21 cellular contexts compared by ENCODE assay signal in genomic region chr12:47054659-47055058, GRCh38.
"Had no signal": no experiment of that assay in that cellular context is flagged by ENCODE, and none has a peak within 500 bp of the region (broad histone marks: within the 10 kb centered on the region; RNA-seq: fewer than 3 reads in every experiment).

No MANE protein-coding gene starts in this region.

- DNase-seq: activated CD4-positive, alpha-beta T cell treated with anti-CD3 and anti-CD28 coated beads for 36 hours; activated CD8-positive, alpha-beta memory T cell treated with anti-CD3 and anti-CD28 coated beads, Interleukin-2, amount 50 U/mL, for 4 hours; activated CD8-positive, alpha-beta T cell treated with anti-CD3 and anti-CD28 coated beads for 36 hours; activated naive CD4-positive, alpha-beta T cell treated with anti-CD3 and anti-CD28 coated beads, Interleukin-2, amount 50 U/mL, for 16 hours; activated naive CD8-positive, alpha-beta T cell treated with anti-CD3 and anti-CD28 coated beads, Interleukin-2, amount 10 ng/mL, durations not matched to agents 7 days and 5 days; activated T-cell treated with anti-CD3 and anti-CD28 coated beads, Interleukin-2, amount 50 U/mL, for 1 hour; adrenal gland; anterior cingulate cortex; cerebellar nuclear complex; MM.1S; NCI-H1105 treated with DMSO at 0.1 percent for 48 hours; NCI-H1436 treated with DMSO at 0.1 percent for 48 hours; NCI-H187; NCI-H2081; NCI-H446; NCI-H524; PC-3; SHP77; T-helper 17 cell; T1000; WERI-Rb-1 had no signal

- H3K27ac ChIP-seq: adrenal gland, WERI-Rb-1 had no signal

- H3K27me3 Mint-ChIP-seq: activated CD4-positive, alpha-beta T cell treated with anti-CD3 and anti-CD28 coated beads for 36 hours; activated CD8-positive, alpha-beta T cell treated with anti-CD3 and anti-CD28 coated beads for 36 hours; activated naive CD8-positive, alpha-beta T cell treated with anti-CD3 and anti-CD28 coated beads, Interleukin-2, amount 10 ng/mL, durations not matched to agents 7 days and 5 days; T-helper 17 cell had no signal

- H3K27ac Mint-ChIP-seq: activated CD4-positive, alpha-beta T cell treated with anti-CD3 and anti-CD28 coated beads for 36 hours; activated CD8-positive, alpha-beta T cell treated with anti-CD3 and anti-CD28 coated beads for 36 hours; activated naive CD8-positive, alpha-beta T cell treated with anti-CD3 and anti-CD28 coated beads, Interleukin-2, amount 10 ng/mL, durations not matched to agents 7 days and 5 days; T-helper 17 cell had no signal

- H3K4me1 Mint-ChIP-seq: activated CD4-positive, alpha-beta T cell treated with anti-CD3 and anti-CD28 coated beads for 36 hours; activated naive CD8-positive, alpha-beta T cell treated with anti-CD3 and anti-CD28 coated beads, Interleukin-2, amount 10 ng/mL, durations not matched to agents 7 days and 5 days; T-helper 17 cell had no signal

- ATAC-seq: activated CD4-positive, alpha-beta T cell treated with anti-CD3 and anti-CD28 coated beads for 36 hours; activated CD8-positive, alpha-beta T cell treated with anti-CD3 and anti-CD28 coated beads for 36 hours; PC-3; T-helper 17 cell had no signal

- H3K4me3 Mint-ChIP-seq: activated CD4-positive, alpha-beta T cell treated with anti-CD3 and anti-CD28 coated beads for 36 hours; activated CD8-positive, alpha-beta T cell treated with anti-CD3 and anti-CD28 coated beads for 36 hours; activated naive CD8-positive, alpha-beta T cell treated with anti-CD3 and anti-CD28 coated beads, Interleukin-2, amount 10 ng/mL, durations not matched to agents 7 days and 5 days; T-helper 17 cell had no signal

- H3K36me3 ChIP-seq: adrenal gland, WERI-Rb-1 had no signal

- H3K4me3 ChIP-seq: adrenal gland had no signal

- H3K27me3 ChIP-seq: adrenal gland had no signal
